18 cellular contexts compared by ENCODE assay signal in the genomic region with DNA sequence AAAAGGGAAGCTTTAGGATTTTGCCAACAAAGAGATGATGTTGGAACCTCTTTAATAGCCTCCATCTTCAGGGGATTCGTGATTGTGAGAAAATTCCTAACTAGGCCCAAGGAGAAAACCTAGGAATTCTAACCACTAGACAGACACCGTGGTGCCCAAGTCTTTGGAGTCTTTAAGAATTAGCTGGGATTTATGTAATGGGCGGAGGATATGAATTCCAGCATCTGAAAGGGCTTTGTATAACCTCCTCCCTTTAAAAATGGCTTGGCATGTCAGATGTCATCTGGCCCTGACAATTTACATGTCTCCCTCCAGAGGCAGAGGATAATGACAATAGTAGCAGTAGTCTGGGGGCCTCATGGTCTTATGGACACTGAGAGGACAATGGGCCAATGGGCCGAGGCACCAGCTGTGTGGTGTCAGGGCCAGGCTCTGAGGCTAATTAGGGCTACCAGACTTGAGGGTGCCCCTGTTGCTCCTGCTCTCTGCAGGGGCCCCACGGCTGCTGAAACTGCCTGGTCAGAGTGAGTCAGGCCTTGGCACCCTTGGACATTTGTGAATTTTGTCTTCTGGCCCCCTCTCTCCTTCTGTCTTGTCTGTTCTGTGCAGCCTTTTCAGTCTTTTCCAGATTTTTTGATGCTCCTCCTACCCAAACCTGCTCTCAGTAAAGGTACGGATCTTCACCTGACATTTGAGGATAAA.
A peak's percentile ranks its signal among the peaks of the same experiment; 100 is the strongest.
DNase-seq lines count a peak whose midpoint lies in the region; FAIRE-seq and TF ChIP-seq lines count a peak whose summit lies in the region.
"Had no signal": no experiment of that assay in that cellular context is flagged by ENCODE, and none has a peak within 500 bp of the region (broad histone marks: within the 10 kb centered on the region; RNA-seq: fewer than 3 reads in every experiment).

No MANE protein-coding gene starts in this region.

- no peak overlapping the region for H3K4me2 ChIP-seq in mammary epithelial cell (ENCODE audit: insufficient read depth, low read depth, low read length)
- no peak overlapping the region for H3K4me2 ChIP-seq in mesenchymal stem cell (ENCODE audit: low read length, poor library complexity, severe bottlenecking)

- peak overlapping the region in 1 of 2 experiments; percentile 40 for H3K4ac ChIP-seq in mesenchymal stem cell (ENCODE audit: low read depth in 1 of 2, low read length in 2 of 2)

- peak overlapping the region in 1 of 2 experiments; percentile 45 for H2BK12ac ChIP-seq in mesenchymal stem cell (ENCODE audit: low read length in 2 of 2)

- intact Hi-C loops in mammary epithelial cell (cut with micrococcal nuclease) (loop anchor here (2.0 to 5.0 kb wide), 2 partner anchors 37 to 78 kb away; no protein-coding TSS in a partner anchor), MCF 10A (cut with micrococcal nuclease) (no loop called here)

- no peaks in the 10 kb centered on the region for H3K36me3 Mint-ChIP-seq in MCF 10A (ENCODE audit: insufficient read depth, unreplicated experiment)
- H3K36me3 Mint-ChIP-seq: activated naive CD8-positive, alpha-beta T cell treated with anti-CD3 and anti-CD28 coated beads for 36 hours had no signal

- H3K36me3 ChIP-seq in mammary epithelial cell (ENCODE audit: insufficient read depth, low read length): no peaks in the 10 kb centered on the region
- no peaks in the 10 kb centered on the region for H3K36me3 ChIP-seq in adipocyte (ENCODE audit: control insufficient read depth, insufficient read depth, low read length, severe bottlenecking)
- H3K36me3 ChIP-seq in mesenchymal stem cell (ENCODE audit: control insufficient read depth in 1 of 2, insufficient read depth in 2 of 2, low read depth in 1 of 2, low read length in 2 of 2): no peaks in the 10 kb centered on the region
- H3K36me3 ChIP-seq: heart right ventricle, suprapubic skin had no signal

- H2AFZ ChIP-seq in mammary epithelial cell (ENCODE audit: low read depth, low read length) (peak overlapping the region; percentile 60), mesenchymal stem cell (ENCODE audit: low read depth, low read length) (peak overlapping the region; percentile 31)

- H3K18ac ChIP-seq in mesenchymal stem cell (ENCODE audit: low read depth in 1 of 2, low read length in 2 of 2): no peak overlapping the region

- peak overlapping the region in 1 of 2 experiments; percentile 87 for H3K14ac ChIP-seq in mesenchymal stem cell (ENCODE audit: low read length in 2 of 2)

- DNase-seq in mammary epithelial cell (no peak), MCF 10A (ENCODE audit: unreplicated experiment) (no peak), adipocyte (ENCODE audit: low read depth) (no peak), mesenchymal stem cell (peak; percentile 4), NCI-H187 (lab: John Stamatoyannopoulos, UW) (no peak), GM12892 (ENCODE audit: insufficient read length) (no peak), activated gamma-delta T cell treated with Interleukin-2 at 50 U/mL for 16 hours (no peak)
- DNase-seq in central memory CD4-positive, alpha-beta T cell: no peak
- DNase-seq: activated CD4-positive, CD25-positive, alpha-beta regulatory T cell; activated CD8-positive, alpha-beta memory T cell treated with anti-CD3 and anti-CD28 coated beads for 24 hours; activated naive CD8-positive, alpha-beta T cell treated with anti-CD3 and anti-CD28 coated beads for 36 hours; heart right ventricle; NCI-H1930 had no signal

- H2BK5ac ChIP-seq in mesenchymal stem cell (ENCODE audit: low read depth, low read length, poor library complexity, severe bottlenecking): no peak overlapping the region

- H3K9me3 ChIP-seq in mammary epithelial cell (replicated peaks; ENCODE audit: insufficient read depth, low read length) (no peaks in the 10 kb centered on the region), adipocyte (ENCODE audit: control insufficient read depth, low read length) (no peaks in the 10 kb centered on the region), mesenchymal stem cell (ENCODE audit: control insufficient read depth, low read length) (no peaks in the 10 kb centered on the region)
- H3K9me3 ChIP-seq: suprapubic skin had no signal

- no peak for TF ChIP-seq CTCF in mammary epithelial cell (conservative IDR thresholded peaks at IDR 0.05 in 1 of 2, IDR thresholded peaks at IDR 0.05 in 1 of 2; ENCODE audit: extremely low read depth in 1 of 2, insufficient read depth in 1 of 2, low read depth in 1 of 2, low read length in 2 of 2)
- TF ChIP-seq CTCF in MCF 10A (IDR thresholded peaks at IDR 0.05; ENCODE audit: unreplicated experiment): no peak

- FAIRE-seq in GM12892 (lab: Jason Lieb, UNC): no peak
- FAIRE-seq: bronchial epithelial cell, islet of Langerhans had no signal

- H3K79me1 ChIP-seq in mesenchymal stem cell (replicated peaks; ENCODE audit: low read length, poor library complexity, severe bottlenecking): no peaks in the 10 kb centered on the region

- no peak for TF ChIP-seq POLR2A in GM12892 (IDR thresholded peaks at IDR 0.05; ENCODE audit: low read depth, low read length)

- H3K23ac ChIP-seq in mesenchymal stem cell (ENCODE audit: low read length in 2 of 2): no peak overlapping the region

- H4K91ac ChIP-seq in mesenchymal stem cell (ENCODE audit: low read length): no peak overlapping the region

- BruUV-seq in mammary epithelial cell (replicated peaks; lab: Mats Ljungman, UMichigan) (no TSS peak), MCF 10A (replicated peaks; lab: Mats Ljungman, UMichigan) (no TSS peak)

- CTCF ChIA-PET in mammary epithelial cell (lab: Charles Lee; ENCODE audit: low non-redundant PET): no interaction called here
- CTCF ChIA-PET in MCF 10A (lab: Yijun Ruan, JAX): interaction anchor here (0.7 to 1.1 kb wide), 3 partner anchors 199 to 641 kb away, joined by 3 to 4 read pairs (median 3); no protein-coding TSS in a partner anchor

- H2BK15ac ChIP-seq in mesenchymal stem cell (ENCODE audit: low read depth, poor library complexity, severe bottlenecking): no peak overlapping the region

- H3K9ac ChIP-seq in mammary epithelial cell (ENCODE audit: insufficient read depth, low read length) (no peak overlapping the region), adipocyte (ENCODE audit: low read length) (peak overlapping the region; percentile 65), mesenchymal stem cell (ENCODE audit: low read length) (peak overlapping the region; percentile 77)

- POLR2A ChIA-PET in MCF 10A (lab: Yijun Ruan, JAX): interaction anchor here (1.1 kb wide), 1 partner anchor 45 kb away, joined by 3 read pairs; no protein-coding TSS in a partner anchor

- H4K8ac ChIP-seq in mesenchymal stem cell (ENCODE audit: low read length): no peak overlapping the region

- H3K27me3 ChIP-seq in mammary epithelial cell (ENCODE audit: insufficient read depth, low read length) (no peaks in the 10 kb centered on the region), adipocyte (replicated peaks; ENCODE audit: control insufficient read depth, insufficient read depth, low read length) (no peaks in the 10 kb centered on the region), mesenchymal stem cell (ENCODE audit: control insufficient read depth in 1 of 2, insufficient read depth in 1 of 2, low read length in 2 of 2) (no peaks in the 10 kb centered on the region)
- H3K27me3 ChIP-seq: heart right ventricle, suprapubic skin had no signal

- no peaks in the 10 kb centered on the region for H3K9me3 Mint-ChIP-seq in MCF 10A (ENCODE audit: unreplicated experiment)
- H3K9me3 Mint-ChIP-seq: activated naive CD8-positive, alpha-beta T cell treated with anti-CD3 and anti-CD28 coated beads for 36 hours; T-helper 2 cell treated with Interferon-gamma antibody and Interleukin-4, amounts not matched to agents 5 μg/mL and 100 μg/mL, for 36 hours had no signal

- H3K4me3 Mint-ChIP-seq in MCF 10A (ENCODE audit: unreplicated experiment): no peak overlapping the region
- H3K4me3 Mint-ChIP-seq: activated naive CD8-positive, alpha-beta T cell treated with anti-CD3 and anti-CD28 coated beads for 36 hours; nephron; T-helper 2 cell treated with Interferon-gamma antibody and Interleukin-4, amounts not matched to agents 5 μg/mL and 100 μg/mL, for 36 hours had no signal

- H3K4me3 ChIP-seq in mammary epithelial cell (replicated peaks in 1 of 3; ENCODE audit: insufficient read depth in 1 of 3, low read depth in 2 of 3, low read length in 3 of 3) (no peak overlapping the region), adipocyte (ENCODE audit: low read length) (peak overlapping the region; percentile 30), mesenchymal stem cell (ENCODE audit: insufficient read depth in 1 of 2, low read depth in 1 of 2, low read length in 2 of 2) (peak overlapping the region in 1 of 2 experiments; percentile 61)
- H3K4me3 ChIP-seq: heart right ventricle, suprapubic skin had no signal

- H3K4me1 ChIP-seq in mammary epithelial cell (ENCODE audit: insufficient read depth, low read length) (peaks cover 17% of the 10 kb centered on the region), adipocyte (ENCODE audit: control insufficient read depth, insufficient read depth, low read length) (peaks cover 34% of the 10 kb centered on the region), mesenchymal stem cell (ENCODE audit: control insufficient read depth, insufficient read depth, low read depth, low read length) (peaks cover 3% of the 10 kb centered on the region)
- H3K4me1 ChIP-seq: suprapubic skin had no signal

- no peaks in the 10 kb centered on the region for H3K79me2 ChIP-seq in mammary epithelial cell (ENCODE audit: insufficient read depth, low read length)

- dilution Hi-C loops in mammary epithelial cell (cut with HindIII; ENCODE audit: low sequenced_read_pairs): no loop called here

- no peaks in the 10 kb centered on the region for H3K27me3 Mint-ChIP-seq in MCF 10A (ENCODE audit: insufficient read depth, unreplicated experiment)

- no peak overlapping the region for H2BK120ac ChIP-seq in mesenchymal stem cell (ENCODE audit: low read depth, low read length)

- in situ Hi-C loops in mammary epithelial cell (cut with MboI; ENCODE audit: low sequenced_read_pairs in 2 of 2): loop anchor here in 1 of 2 donors (25.0 kb wide), 1 partner anchor 183 kb away; no protein-coding TSS in a partner anchor

- H3K4me1 Mint-ChIP-seq in MCF 10A (ENCODE audit: insufficient read depth, unreplicated experiment): peaks cover 9% of the 10 kb centered on the region
- H3K4me1 Mint-ChIP-seq: activated naive CD8-positive, alpha-beta T cell treated with anti-CD3 and anti-CD28 coated beads for 36 hours; nephron had no signal

- no peak overlapping the region for H3K27ac Mint-ChIP-seq in MCF 10A (ENCODE audit: low read depth, unreplicated experiment)
- H3K27ac Mint-ChIP-seq: activated naive CD8-positive, alpha-beta T cell treated with anti-CD3 and anti-CD28 coated beads for 36 hours; nephron; T-helper 2 cell treated with Interferon-gamma antibody and Interleukin-4, amounts not matched to agents 5 μg/mL and 100 μg/mL, for 36 hours had no signal

- no peak overlapping the region for H2AK5ac ChIP-seq in mesenchymal stem cell (ENCODE audit: low read length, severe bottlenecking)

- no peak overlapping the region for H3K27ac ChIP-seq in mammary epithelial cell (ENCODE audit: insufficient read depth, low read depth, low read length)
- H3K27ac ChIP-seq in mesenchymal stem cell (ENCODE audit: low read length, poor library complexity, severe bottlenecking): no peak overlapping the region
- H3K27ac ChIP-seq: suprapubic skin had no signal

- no peaks in the 10 kb centered on the region for H4K20me1 ChIP-seq in mammary epithelial cell (ENCODE audit: insufficient read depth, low read length)

- WGBS in mammary epithelial cell (ENCODE audit: low coverage, missing lambda C conversion rate): 80% methylated on average over 6 of the region's 6 CpGs
- 79% methylated on average over 5 of the region's 6 CpGs for WGBS in mesenchymal stem cell
